Comparison of ENCODE assay signal across 1 cellular context in the genomic region with DNA sequence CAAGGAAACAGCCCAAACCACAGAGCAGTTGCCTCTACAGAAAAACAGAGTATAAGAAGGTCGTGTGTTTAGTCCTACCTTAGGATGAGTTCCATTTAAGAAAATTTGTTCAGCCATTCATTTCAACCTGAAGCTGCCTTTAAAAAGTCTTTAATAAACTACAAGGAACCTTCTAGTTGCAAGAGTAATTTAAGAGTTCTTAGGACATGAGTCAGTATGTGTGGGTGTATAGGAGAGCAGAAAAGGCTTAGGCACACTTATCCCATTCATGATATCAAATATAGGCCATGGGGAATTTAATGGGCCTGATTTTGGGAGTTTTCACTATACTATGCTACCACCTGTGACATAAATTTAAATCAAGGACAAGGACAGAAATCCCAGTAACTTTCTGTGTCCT.
TF ChIP-seq lines count a peak whose summit lies in the region.

No MANE protein-coding gene starts in this region.

TF ChIP-seq in IMR-90, 13 proteins besides CTCF, POLR2A, EP300 and RAD21 (continued from another document):
- TF ChIP-seq RCOR1 (IDR thresholded peaks at IDR 0.05; ENCODE audit: insufficient replicate concordance, low read length) (no peak), FOS (IDR thresholded peaks at IDR 0.05; ENCODE audit: low read depth, low read length) (no peak), MAZ (IDR thresholded peaks at IDR 0.05; ENCODE audit: borderline replicate concordance, low read depth, low read length) (no peak), RFX5 (IDR thresholded peaks at IDR 0.05; ENCODE audit: low read depth, low read length) (no peak), CEBPB (IDR thresholded peaks at IDR 0.05; ENCODE audit: low read depth, low read length) (no peak)
